ENCODE assay signal across 1 cellular context in the genomic region with DNA sequence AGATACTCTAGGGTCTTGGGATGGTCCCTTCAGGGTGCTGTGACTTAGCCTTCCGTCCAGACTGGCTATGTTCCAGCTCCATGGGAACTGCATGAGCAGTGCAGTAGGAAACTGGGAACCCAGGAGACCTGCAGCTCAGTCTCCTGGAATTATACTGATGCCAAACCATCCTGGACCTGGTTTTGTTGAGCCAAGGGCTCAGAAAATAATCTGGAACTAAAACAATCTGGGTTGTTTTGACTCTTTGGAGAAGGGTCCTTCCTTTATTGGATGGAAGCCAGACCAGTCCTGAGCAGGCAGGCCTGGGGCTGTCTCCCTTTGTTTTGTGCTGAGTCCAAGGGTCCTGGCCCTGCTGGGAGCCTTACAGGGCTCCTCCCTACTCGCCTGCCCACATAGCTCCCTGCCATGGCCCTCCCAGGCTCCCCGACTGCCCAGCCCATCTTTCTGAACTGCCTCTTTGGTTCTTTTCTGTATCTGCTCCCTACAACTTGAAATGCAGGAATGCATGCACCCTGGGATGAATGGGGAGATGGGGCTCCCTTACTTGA.
TF ChIP-seq lines count a peak whose summit lies in the region.

No MANE protein-coding gene starts in this region.

TF ChIP-seq in GM23338, 12 proteins besides CTCF, POLR2A, EP300 and RAD21 (continued from another document):
- TF ChIP-seq, protein P1, sequence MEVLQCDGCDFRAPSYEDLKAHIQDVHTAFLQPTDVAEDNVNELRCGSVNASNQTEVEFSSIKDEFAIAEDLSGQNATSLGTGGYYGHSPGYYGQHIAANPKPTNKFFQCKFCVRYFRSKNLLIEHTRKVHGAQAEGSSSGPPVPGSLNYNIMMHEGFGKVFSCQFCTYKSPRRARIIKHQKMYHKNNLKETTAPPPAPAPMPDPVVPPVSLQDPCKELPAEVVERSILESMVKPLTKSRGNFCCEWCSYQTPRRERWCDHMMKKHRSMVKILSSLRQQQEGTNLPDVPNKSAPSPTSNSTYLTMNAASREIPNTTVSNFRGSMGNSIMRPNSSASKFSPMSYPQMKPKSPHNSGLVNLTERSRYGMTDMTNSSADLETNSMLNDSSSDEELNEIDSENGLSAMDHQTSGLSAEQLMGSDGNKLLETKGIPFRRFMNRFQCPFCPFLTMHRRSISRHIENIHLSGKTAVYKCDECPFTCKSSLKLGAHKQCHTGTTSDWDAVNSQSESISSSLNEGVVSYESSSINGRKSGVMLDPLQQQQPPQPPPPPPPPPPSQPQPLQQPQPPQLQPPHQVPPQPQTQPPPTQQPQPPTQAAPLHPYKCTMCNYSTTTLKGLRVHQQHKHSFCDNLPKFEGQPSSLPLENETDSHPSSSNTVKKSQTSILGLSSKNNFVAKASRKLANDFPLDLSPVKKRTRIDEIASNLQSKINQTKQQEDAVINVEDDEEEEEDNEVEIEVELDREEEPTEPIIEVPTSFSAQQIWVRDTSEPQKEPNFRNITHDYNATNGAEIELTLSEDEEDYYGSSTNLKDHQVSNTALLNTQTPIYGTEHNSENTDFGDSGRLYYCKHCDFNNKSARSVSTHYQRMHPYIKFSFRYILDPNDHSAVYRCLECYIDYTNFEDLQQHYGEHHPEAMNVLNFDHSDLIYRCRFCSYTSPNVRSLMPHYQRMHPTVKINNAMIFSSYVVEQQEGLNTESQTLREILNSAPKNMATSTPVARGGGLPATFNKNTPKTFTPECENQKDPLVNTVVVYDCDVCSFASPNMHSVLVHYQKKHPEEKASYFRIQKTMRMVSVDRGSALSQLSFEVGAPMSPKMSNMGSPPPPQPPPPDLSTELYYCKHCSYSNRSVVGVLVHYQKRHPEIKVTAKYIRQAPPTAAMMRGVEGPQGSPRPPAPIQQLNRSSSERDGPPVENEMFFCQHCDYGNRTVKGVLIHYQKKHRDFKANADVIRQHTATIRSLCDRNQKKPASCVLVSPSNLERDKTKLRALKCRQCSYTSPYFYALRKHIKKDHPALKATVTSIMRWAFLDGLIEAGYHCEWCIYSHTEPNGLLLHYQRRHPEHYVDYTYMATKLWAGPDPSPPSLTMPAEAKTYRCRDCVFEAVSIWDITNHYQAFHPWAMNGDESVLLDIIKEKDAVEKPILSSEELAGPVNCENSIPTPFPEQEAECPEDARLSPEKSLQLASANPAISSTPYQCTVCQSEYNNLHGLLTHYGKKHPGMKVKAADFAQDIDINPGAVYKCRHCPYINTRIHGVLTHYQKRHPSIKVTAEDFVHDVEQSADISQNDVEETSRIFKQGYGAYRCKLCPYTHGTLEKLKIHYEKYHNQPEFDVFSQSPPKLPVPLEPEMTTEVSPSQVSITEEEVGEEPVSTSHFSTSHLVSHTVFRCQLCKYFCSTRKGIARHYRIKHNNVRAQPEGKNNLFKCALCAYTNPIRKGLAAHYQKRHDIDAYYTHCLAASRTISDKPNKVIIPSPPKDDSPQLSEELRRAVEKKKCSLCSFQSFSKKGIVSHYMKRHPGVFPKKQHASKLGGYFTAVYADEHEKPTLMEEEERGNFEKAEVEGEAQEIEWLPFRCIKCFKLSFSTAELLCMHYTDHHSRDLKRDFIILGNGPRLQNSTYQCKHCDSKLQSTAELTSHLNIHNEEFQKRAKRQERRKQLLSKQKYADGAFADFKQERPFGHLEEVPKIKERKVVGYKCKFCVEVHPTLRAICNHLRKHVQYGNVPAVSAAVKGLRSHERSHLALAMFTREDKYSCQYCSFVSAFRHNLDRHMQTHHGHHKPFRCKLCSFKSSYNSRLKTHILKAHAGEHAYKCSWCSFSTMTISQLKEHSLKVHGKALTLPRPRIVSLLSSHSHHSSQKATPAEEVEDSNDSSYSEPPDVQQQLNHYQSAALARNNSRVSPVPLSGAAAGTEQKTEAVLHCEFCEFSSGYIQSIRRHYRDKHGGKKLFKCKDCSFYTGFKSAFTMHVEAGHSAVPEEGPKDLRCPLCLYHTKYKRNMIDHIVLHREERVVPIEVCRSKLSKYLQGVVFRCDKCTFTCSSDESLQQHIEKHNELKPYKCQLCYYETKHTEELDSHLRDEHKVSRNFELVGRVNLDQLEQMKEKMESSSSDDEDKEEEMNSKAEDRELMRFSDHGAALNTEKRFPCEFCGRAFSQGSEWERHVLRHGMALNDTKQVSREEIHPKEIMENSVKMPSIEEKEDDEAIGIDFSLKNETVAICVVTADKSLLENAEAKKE (CRISPR knock-in tag; IDR thresholded peaks at IDR 0.05) = no peak
- TF ChIP-seq, protein P2, sequence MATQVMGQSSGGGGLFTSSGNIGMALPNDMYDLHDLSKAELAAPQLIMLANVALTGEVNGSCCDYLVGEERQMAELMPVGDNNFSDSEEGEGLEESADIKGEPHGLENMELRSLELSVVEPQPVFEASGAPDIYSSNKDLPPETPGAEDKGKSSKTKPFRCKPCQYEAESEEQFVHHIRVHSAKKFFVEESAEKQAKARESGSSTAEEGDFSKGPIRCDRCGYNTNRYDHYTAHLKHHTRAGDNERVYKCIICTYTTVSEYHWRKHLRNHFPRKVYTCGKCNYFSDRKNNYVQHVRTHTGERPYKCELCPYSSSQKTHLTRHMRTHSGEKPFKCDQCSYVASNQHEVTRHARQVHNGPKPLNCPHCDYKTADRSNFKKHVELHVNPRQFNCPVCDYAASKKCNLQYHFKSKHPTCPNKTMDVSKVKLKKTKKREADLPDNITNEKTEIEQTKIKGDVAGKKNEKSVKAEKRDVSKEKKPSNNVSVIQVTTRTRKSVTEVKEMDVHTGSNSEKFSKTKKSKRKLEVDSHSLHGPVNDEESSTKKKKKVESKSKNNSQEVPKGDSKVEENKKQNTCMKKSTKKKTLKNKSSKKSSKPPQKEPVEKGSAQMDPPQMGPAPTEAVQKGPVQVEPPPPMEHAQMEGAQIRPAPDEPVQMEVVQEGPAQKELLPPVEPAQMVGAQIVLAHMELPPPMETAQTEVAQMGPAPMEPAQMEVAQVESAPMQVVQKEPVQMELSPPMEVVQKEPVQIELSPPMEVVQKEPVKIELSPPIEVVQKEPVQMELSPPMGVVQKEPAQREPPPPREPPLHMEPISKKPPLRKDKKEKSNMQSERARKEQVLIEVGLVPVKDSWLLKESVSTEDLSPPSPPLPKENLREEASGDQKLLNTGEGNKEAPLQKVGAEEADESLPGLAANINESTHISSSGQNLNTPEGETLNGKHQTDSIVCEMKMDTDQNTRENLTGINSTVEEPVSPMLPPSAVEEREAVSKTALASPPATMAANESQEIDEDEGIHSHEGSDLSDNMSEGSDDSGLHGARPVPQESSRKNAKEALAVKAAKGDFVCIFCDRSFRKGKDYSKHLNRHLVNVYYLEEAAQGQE (IDR thresholded peaks at IDR 0.05; ENCODE audit: unreplicated experiment) = no peak
- TF ChIP-seq ZNF114 (CRISPR knock-in tag; IDR thresholded peaks at IDR 0.05) (no peak), ZNF331 (CRISPR knock-in tag; IDR thresholded peaks at IDR 0.05; ENCODE audit: low read depth) (no peak), NANOG (IDR thresholded peaks at IDR 0.05; ENCODE audit: borderline replicate concordance) (no peak), POLR2AphosphoS5 (IDR thresholded peaks at IDR 0.05; ENCODE audit: low read depth) (no peak), CREB1 (CRISPR knock-in tag; IDR thresholded peaks at IDR 0.05; ENCODE audit: low read depth) (no peak), STAT1 (IDR thresholded peaks at IDR 0.05; ENCODE audit: unreplicated experiment) (no peak), JUNB (IDR thresholded peaks at IDR 0.05; ENCODE audit: unreplicated experiment) (no peak), EZH2phosphoT487 (IDR thresholded peaks at IDR 0.05; ENCODE audit: unreplicated experiment) (no peak)
- TF ChIP-seq, protein P3, sequence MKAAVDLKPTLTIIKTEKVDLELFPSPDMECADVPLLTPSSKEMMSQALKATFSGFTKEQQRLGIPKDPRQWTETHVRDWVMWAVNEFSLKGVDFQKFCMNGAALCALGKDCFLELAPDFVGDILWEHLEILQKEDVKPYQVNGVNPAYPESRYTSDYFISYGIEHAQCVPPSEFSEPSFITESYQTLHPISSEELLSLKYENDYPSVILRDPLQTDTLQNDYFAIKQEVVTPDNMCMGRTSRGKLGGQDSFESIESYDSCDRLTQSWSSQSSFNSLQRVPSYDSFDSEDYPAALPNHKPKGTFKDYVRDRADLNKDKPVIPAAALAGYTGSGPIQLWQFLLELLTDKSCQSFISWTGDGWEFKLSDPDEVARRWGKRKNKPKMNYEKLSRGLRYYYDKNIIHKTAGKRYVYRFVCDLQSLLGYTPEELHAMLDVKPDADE (IDR thresholded peaks at IDR 0.05) = no peak
